Comparison of ENCODE assay signal across 1 cellular context in genomic region chr22:27409299-27409698, GRCh38.
TF ChIP-seq lines count a peak whose summit lies in the region.

No MANE protein-coding gene starts in this region.

TF ChIP-seq in SK-N-SH treated with all-trans-retinoic acid at 6 μM for 48 hours, 23 proteins besides CTCF, POLR2A, EP300 and RAD21 (continued from another document):
- TF ChIP-seq, protein P1, sequence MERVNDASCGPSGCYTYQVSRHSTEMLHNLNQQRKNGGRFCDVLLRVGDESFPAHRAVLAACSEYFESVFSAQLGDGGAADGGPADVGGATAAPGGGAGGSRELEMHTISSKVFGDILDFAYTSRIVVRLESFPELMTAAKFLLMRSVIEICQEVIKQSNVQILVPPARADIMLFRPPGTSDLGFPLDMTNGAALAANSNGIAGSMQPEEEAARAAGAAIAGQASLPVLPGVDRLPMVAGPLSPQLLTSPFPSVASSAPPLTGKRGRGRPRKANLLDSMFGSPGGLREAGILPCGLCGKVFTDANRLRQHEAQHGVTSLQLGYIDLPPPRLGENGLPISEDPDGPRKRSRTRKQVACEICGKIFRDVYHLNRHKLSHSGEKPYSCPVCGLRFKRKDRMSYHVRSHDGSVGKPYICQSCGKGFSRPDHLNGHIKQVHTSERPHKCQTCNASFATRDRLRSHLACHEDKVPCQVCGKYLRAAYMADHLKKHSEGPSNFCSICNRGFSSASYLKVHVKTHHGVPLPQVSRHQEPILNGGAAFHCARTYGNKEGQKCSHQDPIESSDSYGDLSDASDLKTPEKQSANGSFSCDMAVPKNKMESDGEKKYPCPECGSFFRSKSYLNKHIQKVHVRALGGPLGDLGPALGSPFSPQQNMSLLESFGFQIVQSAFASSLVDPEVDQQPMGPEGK (CRISPR knock-in tag; IDR thresholded peaks at IDR 0.05; ENCODE audit: borderline replicate concordance), result no peak
